In the genomic region with DNA sequence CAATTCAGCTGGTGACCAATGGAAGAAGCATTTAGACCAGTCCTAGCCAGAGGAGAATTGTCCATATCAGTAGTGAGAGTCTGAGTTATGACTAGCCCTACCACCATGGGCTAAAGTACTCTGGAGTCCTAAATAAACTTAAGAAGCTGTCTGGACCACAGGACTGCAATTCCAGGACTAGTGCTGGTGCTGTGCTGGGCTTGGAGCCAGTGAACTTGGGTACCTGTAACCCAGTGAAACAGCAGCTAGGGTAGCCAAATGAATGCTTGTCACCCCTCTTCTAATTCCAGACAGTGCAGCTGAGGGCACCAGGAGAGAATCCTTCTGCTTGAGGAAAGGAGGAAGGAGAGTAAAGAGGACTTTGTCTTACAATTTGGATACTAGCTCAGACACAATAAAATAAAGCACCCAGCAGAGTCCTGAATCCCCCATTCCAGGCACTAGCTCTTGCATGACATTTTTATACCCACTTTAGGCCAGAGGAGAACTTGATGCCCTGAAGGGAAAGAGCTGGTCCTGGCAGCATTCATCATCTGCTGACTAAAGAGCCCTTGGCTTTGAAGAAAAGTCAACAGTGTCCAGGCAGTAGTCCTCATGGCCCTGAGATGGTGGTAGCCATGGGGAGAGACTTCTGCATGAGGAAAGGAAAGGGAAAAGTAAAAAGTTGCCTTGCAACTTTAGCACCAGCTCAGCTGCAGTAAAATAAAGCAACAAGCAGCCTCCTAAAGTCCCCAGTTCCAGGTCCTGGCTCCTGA, we compare ENCODE assay signal across 17 cellular contexts.
DNase-seq lines count a peak whose midpoint lies in the region; ATAC-seq lines count a peak whose summit lies in the region.
"Had no signal": no experiment of that assay in that cellular context is flagged by ENCODE, and none has a peak within 500 bp of the region (broad histone marks: within the 10 kb centered on the region; RNA-seq: fewer than 3 reads in every experiment).

No MANE protein-coding gene starts in this region.

- DNase-seq in DMS53 treated with DMSO at 0.1 percent for 48 hours (lab: John Stamatoyannopoulos, UW; ENCODE audit: unreplicated experiment) = peak; percentile 74
- peak; percentile 31 for DNase-seq in amniotic epithelial cell (ENCODE audit: low read depth)
- DNase-seq in left kidney (ENCODE audit: low read depth, low spot score) = peak; percentile 2
- DNase-seq in trophoblast cell = peak; percentile 19 to 44
- DNase-seq in NCI-H2196 treated with DMSO at 0.1 percent for 48 hours (lab: John Stamatoyannopoulos, UW; ENCODE audit: unreplicated experiment) = no peak
- no peak for DNase-seq in NCI-H524 treated with DMSO at 0.1 percent for 48 hours (lab: John Stamatoyannopoulos, UW)
- DNase-seq in HT-29 (ENCODE audit: low spot score) = no peak
- DNase-seq: 8988T; AML-193; Caco-2; CD8-positive, alpha-beta memory T cell; DMS79; H7 had no signal

- no peak overlapping the region for H3K4ac ChIP-seq in trophoblast cell (ENCODE audit: low read depth, low read length)

- H3K9ac ChIP-seq in trophoblast cell (ENCODE audit: low read length) = no peak overlapping the region
- H3K9ac ChIP-seq: BLaER1 had no signal

- no peak overlapping the region for H4K8ac ChIP-seq in trophoblast cell (ENCODE audit: low read depth, low read length)

- no peaks in the 10 kb centered on the region for H3K4me1 ChIP-seq in trophoblast cell (ENCODE audit: control insufficient read depth in 1 of 2, insufficient read depth in 2 of 2, low read length in 2 of 2)
- H3K4me1 ChIP-seq: BLaER1, Caco-2 had no signal

- H3K4me3 ChIP-seq in trophoblast cell (ENCODE audit: low read depth, low read length) = no peak overlapping the region
- H3K4me3 ChIP-seq: BLaER1, GM23338 had no signal

- no peak for ATAC-seq in GM21737 (IDR thresholded peaks at IDR 0.05; ENCODE audit: unreplicated experiment)
- ATAC-seq: GM23338 had no signal

- no peak overlapping the region for H2AFZ ChIP-seq in trophoblast cell (ENCODE audit: insufficient read depth, low read length, poor library complexity)
- H2AFZ ChIP-seq: GM23338 had no signal

- H3K23ac ChIP-seq in trophoblast cell (ENCODE audit: low read length) = no peak overlapping the region

- no peak overlapping the region for H3K18ac ChIP-seq in trophoblast cell (ENCODE audit: low read length)

- no peaks in the 10 kb centered on the region for H3K79me2 ChIP-seq in trophoblast cell (ENCODE audit: control insufficient read depth, insufficient read depth, low read length, poor library complexity)

- no peak overlapping the region for H2BK120ac ChIP-seq in trophoblast cell (ENCODE audit: insufficient read depth, low read length, poor library complexity)

- no peaks in the 10 kb centered on the region for H3K79me1 ChIP-seq in trophoblast cell (ENCODE audit: low read length)

- H3K27me3 ChIP-seq in trophoblast cell (ENCODE audit: insufficient read depth, low read length) = no peaks in the 10 kb centered on the region
- H3K27me3 ChIP-seq: BLaER1 had no signal

- H2BK12ac ChIP-seq in trophoblast cell (ENCODE audit: low read length) = no peak overlapping the region

- H3K14ac ChIP-seq in trophoblast cell (ENCODE audit: low read length) = no peak overlapping the region

- no peak overlapping the region for H2AK5ac ChIP-seq in trophoblast cell (ENCODE audit: low read length)

- no peak overlapping the region for H4K12ac ChIP-seq in trophoblast cell (ENCODE audit: low read depth, low read length)

- H3K4me2 ChIP-seq in trophoblast cell (ENCODE audit: low read length) = no peak overlapping the region
- H3K4me2 ChIP-seq: BLaER1, GM23338 had no signal

- H2BK5ac ChIP-seq in trophoblast cell (ENCODE audit: low read depth, low read length, poor library complexity) = no peak overlapping the region

- H3K36me3 ChIP-seq in trophoblast cell (ENCODE audit: control insufficient read depth in 1 of 2, insufficient read depth in 2 of 2, low read length in 2 of 2) = no peaks in the 10 kb centered on the region
- H3K36me3 ChIP-seq: BLaER1 had no signal

- peaks cover 3% of the 10 kb centered on the region for H3K9me3 ChIP-seq in trophoblast cell (ENCODE audit: insufficient read depth, low read depth, low read length)
- H3K9me3 ChIP-seq: BLaER1, Caco-2 had no signal

- H4K91ac ChIP-seq in trophoblast cell (ENCODE audit: low read depth, low read length) = no peak overlapping the region

- no peak overlapping the region for H3K27ac ChIP-seq in trophoblast cell (ENCODE audit: low read depth, low read length)
- H3K27ac ChIP-seq: BLaER1, HL-60 had no signal

Comparison
In these comparisons a context has a peak if more than half of its experiments do, and no peak if none do; other contexts are left out.
1. DNase-seq: peak in DMS53 treated with DMSO at 0.1 percent for 48 hours (single experiment), amniotic epithelial cell (single experiment), left kidney (single experiment) and trophoblast cell (2 of 2); none in NCI-H2196 treated with DMSO at 0.1 percent for 48 hours (single experiment), NCI-H524 treated with DMSO at 0.1 percent for 48 hours (single experiment) and HT-29 (single experiment).